Comparison of ENCODE assay signal across 23 cellular contexts in genomic region chr3:180747805-180748361, GRCh38.
DNase-seq lines count a peak whose midpoint lies in the region; ATAC-seq, FAIRE-seq and TF ChIP-seq lines count a peak whose summit lies in the region.
"Had no signal": no experiment of that assay in that cellular context is flagged by ENCODE, and none has a peak within 500 bp of the region (broad histone marks: within the 10 kb centered on the region; RNA-seq: fewer than 3 reads in every experiment).

No MANE protein-coding gene starts in this region.

- no peak overlapping the region for H3K27ac Mint-ChIP-seq in CD4-positive, alpha-beta T cell
- H3K27ac Mint-ChIP-seq: activated naive CD4-positive, alpha-beta T cell treated with anti-CD3 and anti-CD28 coated beads, Interleukin-2, amount 10 ng/mL, durations not matched to agents 7 days and 5 days; activated T-cell treated with anti-CD3 and anti-CD28 coated beads, Interleukin-2, amount 50 U/mL, for 72 hours; CD14-positive monocyte; natural killer cell; T-cell had no signal

- H3K4me3 ChIP-seq in K562, result no peak overlapping the region
- H3K4me3 ChIP-seq: lower lobe of right lung, SJCRH30, testis had no signal

- H3K27me3 ChIP-seq in K562 (ENCODE audit: control insufficient read depth in 2 of 2, insufficient read depth in 2 of 2, low read length in 2 of 2), result no peaks in the 10 kb centered on the region
- H3K27me3 ChIP-seq in CD4-positive, alpha-beta T cell (ENCODE audit: control insufficient read depth, insufficient read depth, low read length), result no peaks in the 10 kb centered on the region
- H3K27me3 ChIP-seq: testis had no signal

- POLR2A ChIA-PET in K562 (lab: Yijun Ruan, JAX), result no interaction called here
- POLR2A ChIA-PET in CD4-positive, alpha-beta T cell (lab: Charles Lee), result no interaction called here

- no peaks in the 10 kb centered on the region for H3K36me3 ChIP-seq in K562 (ENCODE audit: control insufficient read depth, insufficient read depth, low read length)
- H3K36me3 ChIP-seq: lower lobe of right lung, SJCRH30 had no signal

- H3K79me2 ChIP-seq in K562 (ENCODE audit: control insufficient read depth, insufficient read depth, low read length), result no peaks in the 10 kb centered on the region

- peak; percentile 23 for DNase-seq in DMS 273 (lab: John Stamatoyannopoulos, UW; ENCODE audit: unreplicated experiment)
- no peak for DNase-seq in DMS 273 treated with DMSO at 0.1 percent for 48 hours (lab: John Stamatoyannopoulos, UW)
- peak; percentile 98 for DNase-seq in NCI-H146 treated with DMSO at 0.1 percent for 48 hours (lab: John Stamatoyannopoulos, UW; ENCODE audit: unreplicated experiment)
- peak; percentile 67 for DNase-seq in NCI-H2227 (lab: John Stamatoyannopoulos, UW; ENCODE audit: unreplicated experiment)
- no peak for DNase-seq in K562 (ENCODE audit: extremely low read depth in 1 of 4, low spot score in 3 of 4)
- no peak for DNase-seq in CD4-positive, alpha-beta T cell
- DNase-seq in stimulated activated CD4-positive, alpha-beta T cell treated with anti-CD3 and anti-CD28 coated beads, Interleukin-2, amount 100 ng/mL, for 48 hours, result no peak
- DNase-seq: activated CD4-positive, CD25-positive, alpha-beta regulatory T cell; activated naive CD4-positive, alpha-beta T cell treated with anti-CD3 and anti-CD28 coated beads, Interleukin-2, amount 10 ng/mL, durations not matched to agents 7 days and 5 days; activated T-cell treated with anti-CD3 and anti-CD28 coated beads, Interleukin-2, amount 50 U/mL, for 72 hours; amniotic stem cell; H7; lower lobe of right lung; natural killer cell; stimulated activated naive CD4-positive, alpha-beta T cell treated with Interleukin-2 at 50 U/mL for 16 hours; T-cell; testis had no signal

- no peak for TF ChIP-seq EP300 in K562 (IDR thresholded peaks at IDR 0.05; ENCODE audit: low read length)

- in situ Hi-C loops in K562 (cut with MboI), result no loop called here

- BruUV-seq in K562 (replicated peaks; lab: Mats Ljungman, UMichigan), result no TSS peak

- no peaks in the 10 kb centered on the region for H3K4me1 ChIP-seq in K562 (replicated peaks in 1 of 2; ENCODE audit: control insufficient read depth in 2 of 2, insufficient read depth in 2 of 2, low read length in 2 of 2)
- H3K4me1 ChIP-seq: lower lobe of right lung, SJCRH30, testis had no signal

- no peak for TF ChIP-seq POLR2A in K562 (conservative IDR thresholded peaks at IDR 0.05)

- H3K36me3 Mint-ChIP-seq in CD4-positive, alpha-beta T cell (ENCODE audit: low read depth), result no peaks in the 10 kb centered on the region
- H3K36me3 Mint-ChIP-seq: activated naive CD4-positive, alpha-beta T cell treated with anti-CD3 and anti-CD28 coated beads, Interleukin-2, amount 10 ng/mL, durations not matched to agents 7 days and 5 days; CD14-positive monocyte; natural killer cell; T-cell had no signal

- H2AFZ ChIP-seq in K562 (ENCODE audit: low read depth, low read length), result no peak overlapping the region

- no peak overlapping the region for H3K9ac ChIP-seq in K562 (ENCODE audit: insufficient read depth in 1 of 2, low read depth in 2 of 2, low read length in 2 of 2)

- no peaks in the 10 kb centered on the region for H4K20me1 ChIP-seq in K562 (replicated peaks; ENCODE audit: control insufficient read depth, insufficient read depth, low read length)

- no peak for FAIRE-seq in K562 (lab: Jason Lieb, UNC)
- FAIRE-seq: G401.6, urothelium cell line had no signal

- no peak for TF ChIP-seq CTCF in K562 (IDR thresholded peaks at IDR 0.05 in 2 of 3, conservative IDR thresholded peaks at IDR 0.05 in 1 of 3; ENCODE audit: insufficient read depth in 2 of 3, low read depth in 1 of 3, low read length in 3 of 3)
- no peak for TF ChIP-seq CTCF in CD4-positive, alpha-beta T cell (IDR thresholded peaks at IDR 0.05)

- CTCF ChIA-PET in K562 (lab: Yijun Ruan, JAX; ENCODE audit: low intra/inter-chr PET ratio), result no interaction called here
- CTCF ChIA-PET in CD4-positive, alpha-beta T cell (lab: Charles Lee), result no interaction called here

- H3K4me2 ChIP-seq in K562 (ENCODE audit: insufficient read depth, low read length), result no peak overlapping the region

- peaks cover 27% of the 10 kb centered on the region for H3K27me3 Mint-ChIP-seq in CD4-positive, alpha-beta T cell
- H3K27me3 Mint-ChIP-seq: activated naive CD4-positive, alpha-beta T cell treated with anti-CD3 and anti-CD28 coated beads, Interleukin-2, amount 10 ng/mL, durations not matched to agents 7 days and 5 days had no signal

- no peak overlapping the region for H3K4me3 Mint-ChIP-seq in CD4-positive, alpha-beta T cell
- H3K4me3 Mint-ChIP-seq: activated naive CD4-positive, alpha-beta T cell treated with anti-CD3 and anti-CD28 coated beads, Interleukin-2, amount 10 ng/mL, durations not matched to agents 7 days and 5 days; activated T-cell treated with anti-CD3 and anti-CD28 coated beads, Interleukin-2, amount 50 U/mL, for 72 hours; CD14-positive monocyte; natural killer cell; T-cell had no signal

- no peak for TF ChIP-seq RAD21 in K562 (CRISPR knock-in tag; conservative IDR thresholded peaks at IDR 0.05 in 1 of 2, IDR thresholded peaks at IDR 0.05 in 1 of 2)

- no peaks in the 10 kb centered on the region for H3K9me3 Mint-ChIP-seq in CD4-positive, alpha-beta T cell
- H3K9me3 Mint-ChIP-seq: activated naive CD4-positive, alpha-beta T cell treated with anti-CD3 and anti-CD28 coated beads, Interleukin-2, amount 10 ng/mL, durations not matched to agents 7 days and 5 days; activated T-cell treated with anti-CD3 and anti-CD28 coated beads, Interleukin-2, amount 50 U/mL, for 72 hours; T-cell had no signal

- no peaks in the 10 kb centered on the region for H3K9me1 ChIP-seq in K562 (ENCODE audit: control insufficient read depth, insufficient read depth, low read length)

- ATAC-seq in K562, result no peak
- no peak for ATAC-seq in CD4-positive, alpha-beta T cell (ENCODE audit: poor library complexity)
- no peak for ATAC-seq in HG03342 (IDR thresholded peaks at IDR 0.05; ENCODE audit: unreplicated experiment)
- ATAC-seq: activated T-cell treated with anti-CD3 and anti-CD28 coated beads, Interleukin-2, amount 50 U/mL, for 72 hours; lower lobe of right lung; natural killer cell; T-cell had no signal

- no peak overlapping the region for H3K27ac ChIP-seq in K562 (ENCODE audit: extremely low read depth, low read depth, low read length)
- H3K27ac ChIP-seq in CD4-positive, alpha-beta T cell (ENCODE audit: low read depth, low read length), result no peak overlapping the region
- H3K27ac ChIP-seq: 22Rv1, lower lobe of right lung, SJCRH30, testis had no signal

- intact Hi-C loops in K562 (cut with micrococcal nuclease), result no loop called here
- intact Hi-C loops in CD4-positive, alpha-beta T cell (cut with DNase I, micrococcal nuclease), result no loop called here

- no peaks in the 10 kb centered on the region for H3K9me3 ChIP-seq in K562 (replicated peaks; ENCODE audit: control insufficient read depth, insufficient read depth, low read depth, low read length)
- H3K9me3 ChIP-seq in CD4-positive, alpha-beta T cell (ENCODE audit: control insufficient read depth, low read length), result no peaks in the 10 kb centered on the region
- H3K9me3 ChIP-seq: lower lobe of right lung, SJCRH30, testis had no signal

- no peaks in the 10 kb centered on the region for H3K4me1 Mint-ChIP-seq in CD4-positive, alpha-beta T cell (ENCODE audit: low read depth)
- H3K4me1 Mint-ChIP-seq: activated naive CD4-positive, alpha-beta T cell treated with anti-CD3 and anti-CD28 coated beads, Interleukin-2, amount 10 ng/mL, durations not matched to agents 7 days and 5 days; CD14-positive monocyte; natural killer cell; T-cell had no signal

- WGBS in K562 (ENCODE audit: insufficient coverage, low coverage, missing lambda C conversion rate), result 0% methylated on average over 1 of the region's 1 CpG

TF ChIP-seq in K562, 482 proteins besides CTCF, POLR2A, EP300 and RAD21 (continues in another document):
- TF ChIP-seq ZMIZ1 (IDR thresholded peaks at IDR 0.05; ENCODE audit: low read depth in 2 of 2, low read length in 2 of 2) (no peak), NFIC (IDR thresholded peaks at IDR 0.05) (peak; percentile 55)

Comparison
In these comparisons a context has a peak if more than half of its experiments do, and no peak if none do; other contexts are left out.
1. DNase-seq: peak in DMS 273 (single experiment), NCI-H146 treated with DMSO at 0.1 percent for 48 hours (single experiment) and NCI-H2227 (single experiment); none in DMS 273 treated with DMSO at 0.1 percent for 48 hours (single experiment), K562 (0 of 4), CD4-positive, alpha-beta T cell (0 of 10) and stimulated activated CD4-positive, alpha-beta T cell treated with anti-CD3 and anti-CD28 coated beads, Interleukin-2, amount 100 ng/mL, for 48 hours (0 of 2).